ENCODE assay signal across 14 cellular contexts in the genomic region with DNA sequence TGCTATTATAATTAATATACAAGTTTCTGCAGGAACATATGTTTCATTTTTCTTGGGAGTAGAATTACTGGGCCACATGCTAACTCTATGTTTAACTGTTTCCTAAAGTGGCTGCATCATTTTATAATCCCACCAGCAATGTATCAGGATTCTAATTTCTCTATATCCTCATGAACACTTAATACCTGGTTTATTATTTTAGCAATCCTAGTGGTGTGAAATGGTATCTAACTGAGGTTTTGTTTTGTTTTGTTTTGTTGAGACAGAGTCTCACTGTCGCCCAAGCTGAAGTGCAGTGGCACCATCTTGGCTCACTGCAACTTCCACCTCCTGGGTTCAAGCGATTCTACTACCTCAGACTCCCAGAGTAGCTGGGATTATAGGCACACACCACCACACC. TPM values are rescaled to one million over a fixed set of nuclear protein-coding genes. Genes with fewer than 3 reads are reported as not detected.
A peak's percentile ranks its signal among the peaks of the same experiment; 100 is the strongest.
DNase-seq lines count a peak whose midpoint lies in the region; ATAC-seq and TF ChIP-seq lines count a peak whose summit lies in the region.
"Had no signal": no experiment of that assay in that cellular context is flagged by ENCODE, and none has a peak within 500 bp of the region (broad histone marks: within the 10 kb centered on the region; RNA-seq: fewer than 3 reads in every experiment).

No MANE protein-coding gene starts in this region.

- H3K4me1 ChIP-seq in SK-N-SH (ENCODE audit: control insufficient read depth in 1 of 2, insufficient read depth in 2 of 2, low read depth in 1 of 2, low read length in 1 of 2) (peaks cover 0 to 27% of the 10 kb centered on the region in 2 experiments; a peak in 2 of 4 replicates), foreskin keratinocyte (peaks cover 26% of the 10 kb centered on the region)

- TF ChIP-seq RAD21 in SK-N-SH (IDR thresholded peaks at IDR 0.05; ENCODE audit: low read length), result no peak

- H3K9me2 ChIP-seq in SK-N-SH, result no peaks in the 10 kb centered on the region

- no peaks in the 10 kb centered on the region for H3K27me3 Mint-ChIP-seq in chondrocyte (ENCODE audit: low read depth)
- no peaks in the 10 kb centered on the region for H3K27me3 Mint-ChIP-seq in type B pancreatic cell
- H3K27me3 Mint-ChIP-seq in activated T-helper 17 cell treated with anti-CD3 and anti-CD28 coated beads, Interleukin-2, amount 50 U/mL, for 72 hours, result no peaks in the 10 kb centered on the region
- H3K27me3 Mint-ChIP-seq: CD8-positive, alpha-beta memory T cell had no signal

- H3F3A ChIP-seq in SK-N-SH (replicated peaks; ENCODE audit: insufficient read depth), result peaks cover 18% of the 10 kb centered on the region

- H3K9ac ChIP-seq in SK-N-SH, result no peak overlapping the region

- H3K4me3 Mint-ChIP-seq in chondrocyte (ENCODE audit: unreplicated experiment), result no peak overlapping the region
- H3K4me3 Mint-ChIP-seq in type B pancreatic cell, result no peak overlapping the region
- no peak overlapping the region for H3K4me3 Mint-ChIP-seq in activated T-helper 17 cell treated with anti-CD3 and anti-CD28 coated beads, Interleukin-2, amount 50 U/mL, for 72 hours
- H3K4me3 Mint-ChIP-seq: CD8-positive, alpha-beta memory T cell had no signal

- H3K27ac Mint-ChIP-seq in chondrocyte (ENCODE audit: unreplicated experiment) (no peak overlapping the region), type B pancreatic cell (no peak overlapping the region)
- no peak overlapping the region for H3K27ac Mint-ChIP-seq in activated T-helper 17 cell treated with anti-CD3 and anti-CD28 coated beads, Interleukin-2, amount 50 U/mL, for 72 hours

- POLR2A ChIA-PET in SK-N-SH (lab: Yijun Ruan, JAX), result no interaction called here

- H3K27me3 ChIP-seq in SK-N-SH (ENCODE audit: insufficient read depth) (no peaks in the 10 kb centered on the region), foreskin keratinocyte (no peaks in the 10 kb centered on the region)

- H3K9me3 Mint-ChIP-seq in chondrocyte (ENCODE audit: low read depth) (no peaks in the 10 kb centered on the region), type B pancreatic cell (no peaks in the 10 kb centered on the region)
- no peaks in the 10 kb centered on the region for H3K9me3 Mint-ChIP-seq in activated T-helper 17 cell treated with anti-CD3 and anti-CD28 coated beads, Interleukin-2, amount 50 U/mL, for 72 hours
- H3K9me3 Mint-ChIP-seq: CD8-positive, alpha-beta memory T cell had no signal

- ATAC-seq in SK-N-SH treated with all-trans-retinoic acid at 6 μM for 48 hours (no peak), foreskin keratinocyte (peak; percentile 53)
- no peak for ATAC-seq in activated T-helper 17 cell treated with anti-CD3 and anti-CD28 coated beads, Interleukin-2, amount 50 U/mL, for 72 hours (replicated peaks)

- DNase-seq in SK-N-SH (no peak), chondrocyte (ENCODE audit: low spot score) (no peak), foreskin keratinocyte (no peak), type B pancreatic cell (ENCODE audit: extremely low spot score, unreplicated experiment) (no peak), HK-2 (ENCODE audit: unreplicated experiment) (no peak)
- no peak for DNase-seq in stimulated activated CD4-positive, alpha-beta T cell treated with anti-CD3 and anti-CD28 coated beads, Interleukin-4, amount 100 ng/mL, for 1 hour
- DNase-seq: Caco-2; CD8-positive, alpha-beta memory T cell; DND-41; GDM1; HCEC 1CT had no signal

- no peak overlapping the region for H3K4me2 ChIP-seq in SK-N-SH

- TF ChIP-seq EP300 in SK-N-SH (IDR thresholded peaks at IDR 0.05; ENCODE audit: borderline replicate concordance in 1 of 2, low read depth in 1 of 2, low read length in 1 of 2), result no peak

- H3K36me3 Mint-ChIP-seq in chondrocyte (ENCODE audit: low read depth), result no peaks in the 10 kb centered on the region
- H3K36me3 Mint-ChIP-seq in type B pancreatic cell, result peaks cover 5% of the 10 kb centered on the region
- peaks cover 12% of the 10 kb centered on the region for H3K36me3 Mint-ChIP-seq in activated T-helper 17 cell treated with anti-CD3 and anti-CD28 coated beads, Interleukin-2, amount 50 U/mL, for 72 hours (ENCODE audit: low read depth)

- peaks cover 100% of the 10 kb centered on the region for H3K79me2 ChIP-seq in SK-N-SH (ENCODE audit: insufficient read depth)

- CTCF ChIA-PET in SK-N-SH (lab: Yijun Ruan, JAX), result no interaction called here

- H3K27ac ChIP-seq in SK-N-SH (ENCODE audit: low read depth in 2 of 2, low read length in 1 of 2), result no peak overlapping the region
- no peak overlapping the region for H3K27ac ChIP-seq in foreskin keratinocyte
- H3K27ac ChIP-seq: 22Rv1 had no signal

- H2AFZ ChIP-seq in SK-N-SH (ENCODE audit: low read depth), result no peak overlapping the region

- H3K4me1 Mint-ChIP-seq in chondrocyte (ENCODE audit: low read depth) (peaks cover 37% of the 10 kb centered on the region), type B pancreatic cell (ENCODE audit: unreplicated experiment) (peaks cover 24% of the 10 kb centered on the region)
- peaks cover 30% of the 10 kb centered on the region for H3K4me1 Mint-ChIP-seq in activated T-helper 17 cell treated with anti-CD3 and anti-CD28 coated beads, Interleukin-2, amount 50 U/mL, for 72 hours

- no peaks in the 10 kb centered on the region for H3K9me3 ChIP-seq in SK-N-SH
- H3K9me3 ChIP-seq: Caco-2 had no signal

- TF ChIP-seq CTCF in SK-N-SH (IDR thresholded peaks at IDR 0.05) (peak; percentile 19; the same call in 1 of the 2 replicates), chondrocyte (IDR thresholded peaks at IDR 0.05) (peak; percentile 23), foreskin keratinocyte (conservative IDR thresholded peaks at IDR 0.05) (peak; percentile 6), type B pancreatic cell (conservative IDR thresholded peaks at IDR 0.05) (peak; percentile 37)

- WGBS in SK-N-SH (ENCODE audit: low lambda C conversion rate), result 92% methylated on average over 2 of the region's 2 CpGs

- peaks cover 21% of the 10 kb centered on the region for H4K20me1 ChIP-seq in SK-N-SH (ENCODE audit: insufficient read depth)

- H3K4me3 ChIP-seq in SK-N-SH (ENCODE audit: low read depth in 2 of 2, low read length in 1 of 2), result no peak overlapping the region

- peaks cover 0 to 3% of the 10 kb centered on the region in 2 experiments for H3K36me3 ChIP-seq in SK-N-SH (replicated peaks in 1 of 2; ENCODE audit: control insufficient read depth in 1 of 2, insufficient read depth in 2 of 2, low read length in 1 of 2)

TF ChIP-seq in SK-N-SH, 30 proteins besides CTCF, POLR2A, EP300 and RAD21 (continues in another document):
- TF ChIP-seq TCF12 (IDR thresholded peaks at IDR 0.05) (no peak), FOSL2 (IDR thresholded peaks at IDR 0.05; ENCODE audit: borderline replicate concordance, low read depth) (no peak), RXRA (IDR thresholded peaks at IDR 0.05; ENCODE audit: borderline replicate concordance, low read depth) (no peak), GATA2 (CRISPR knock-in tag; IDR thresholded peaks at IDR 0.05) (no peak), GABPA (IDR thresholded peaks at IDR 0.05; ENCODE audit: low read depth) (no peak), SIN3A (IDR thresholded peaks at IDR 0.05; ENCODE audit: borderline replicate concordance, low read depth, low read length) (no peak)
- TF ChIP-seq, protein P1, sequence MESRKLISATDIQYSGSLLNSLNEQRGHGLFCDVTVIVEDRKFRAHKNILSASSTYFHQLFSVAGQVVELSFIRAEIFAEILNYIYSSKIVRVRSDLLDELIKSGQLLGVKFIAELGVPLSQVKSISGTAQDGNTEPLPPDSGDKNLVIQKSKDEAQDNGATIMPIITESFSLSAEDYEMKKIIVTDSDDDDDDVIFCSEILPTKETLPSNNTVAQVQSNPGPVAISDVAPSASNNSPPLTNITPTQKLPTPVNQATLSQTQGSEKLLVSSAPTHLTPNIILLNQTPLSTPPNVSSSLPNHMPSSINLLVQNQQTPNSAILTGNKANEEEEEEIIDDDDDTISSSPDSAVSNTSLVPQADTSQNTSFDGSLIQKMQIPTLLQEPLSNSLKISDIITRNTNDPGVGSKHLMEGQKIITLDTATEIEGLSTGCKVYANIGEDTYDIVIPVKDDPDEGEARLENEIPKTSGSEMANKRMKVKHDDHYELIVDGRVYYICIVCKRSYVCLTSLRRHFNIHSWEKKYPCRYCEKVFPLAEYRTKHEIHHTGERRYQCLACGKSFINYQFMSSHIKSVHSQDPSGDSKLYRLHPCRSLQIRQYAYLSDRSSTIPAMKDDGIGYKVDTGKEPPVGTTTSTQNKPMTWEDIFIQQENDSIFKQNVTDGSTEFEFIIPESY (IDR thresholded peaks at IDR 0.05; ENCODE audit: borderline replicate concordance, low read depth), result no peak

TF ChIP-seq in SK-N-SH treated with all-trans-retinoic acid at 6 μM for 48 hours, 23 proteins besides CTCF, POLR2A, EP300 and RAD21:
- no peak for TF ChIP-seq OSR1 (CRISPR knock-in tag; IDR thresholded peaks at IDR 0.05)
- TF ChIP-seq ZC3H10 (CRISPR knock-in tag; IDR thresholded peaks at IDR 0.05), result no peak

RNA-seq across cellular contexts. Expression of a gene that starts 6.5 kb away (rescaled TPM):
- polyA plus RNA-seq in SK-N-SH (2012; rRNA removed) (10.2 and 14.4 TPM in 2 replicates), foreskin keratinocyte (15.6 and 18.0 TPM in 2 replicates)
- 15.6 and 17.0 TPM in 2 replicates for polyA plus RNA-seq in SK-N-SH (2012; cell fraction: cytosol; rRNA removed)
- polyA plus RNA-seq in SK-N-SH (2012; cell fraction: nucleus; rRNA removed), result 6.9 and 10.0 TPM in 2 replicates
- total RNA-seq in chondrocyte (25.3 to 30.1 TPM (median 29.1 TPM) in 3 replicates), foreskin keratinocyte (35.0 and 36.6 TPM in 2 replicates), type B pancreatic cell (ENCODE audit: low replicate concordance) (40.9 and 134 TPM in 2 replicates)
- 10 to 100 TPM; 17.4 to 27.2 TPM for total RNA-seq in activated T-helper 17 cell treated with anti-CD3 and anti-CD28 coated beads, Interleukin-2, amount 50 U/mL, for 72 hours
